In the genomic region with DNA sequence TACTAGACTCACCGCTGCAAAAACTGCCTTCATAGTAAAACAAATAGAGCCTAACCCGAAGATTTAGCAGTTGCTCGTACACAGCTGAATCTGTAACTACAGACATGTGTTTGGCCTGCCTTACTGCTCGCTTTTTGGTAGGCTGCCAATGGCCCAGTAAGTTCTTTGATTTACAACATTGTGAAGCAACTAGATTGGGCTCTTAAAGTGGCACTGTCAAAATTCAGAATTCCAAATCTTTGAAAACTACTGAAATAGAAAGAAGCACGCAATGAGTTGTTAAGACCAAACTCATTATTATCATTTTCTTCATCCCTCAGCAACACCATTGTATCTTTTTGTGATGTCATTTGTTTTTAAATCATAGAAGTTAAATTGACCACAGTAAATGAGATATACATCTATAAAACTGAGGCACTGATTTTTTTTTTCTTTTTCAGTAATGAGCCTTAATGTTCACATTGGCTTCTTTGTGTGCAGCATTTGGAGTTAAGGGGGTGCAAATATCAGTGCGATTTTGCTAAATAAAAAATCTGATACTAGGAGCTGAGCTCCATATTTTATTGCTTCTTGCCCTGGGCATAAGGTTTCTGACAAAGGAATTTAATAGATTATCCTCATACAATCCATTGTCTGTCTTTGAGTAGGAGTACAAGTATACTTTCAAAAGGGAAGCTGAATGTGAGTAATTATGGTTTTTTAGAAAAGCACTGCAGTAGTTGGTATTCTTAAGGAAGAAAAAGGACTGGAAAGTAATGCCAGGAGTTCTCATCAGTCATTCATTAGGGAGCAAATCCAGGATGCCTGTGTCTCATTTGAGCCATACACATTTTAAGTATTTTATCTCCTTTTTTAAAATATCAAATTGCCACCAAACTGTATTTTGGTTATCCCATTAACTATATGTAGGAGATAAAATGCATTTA, we compare ENCODE assay signal across 9 cellular contexts.
A peak's percentile ranks its signal among the peaks of the same experiment; 100 is the strongest.
DNase-seq lines count a peak whose midpoint lies in the region; ATAC-seq, FAIRE-seq and TF ChIP-seq lines count a peak whose summit lies in the region.
"Had no signal": no experiment of that assay in that cellular context is flagged by ENCODE, and none has a peak within 500 bp of the region (broad histone marks: within the 10 kb centered on the region; RNA-seq: fewer than 3 reads in every experiment).

No MANE protein-coding gene starts in this region.

- H3K4me1 ChIP-seq in fibroblast of lung (ENCODE audit: control insufficient read depth, extremely low read depth, insufficient read depth, low read length) = peaks cover 20% of the 10 kb centered on the region
- peaks cover 22 to 51% (median 42%) of the 10 kb centered on the region in 3 donors for H3K4me1 ChIP-seq in pancreas

- H4K20me1 ChIP-seq in fibroblast of lung (ENCODE audit: control insufficient read depth, extremely low read depth, insufficient read depth, low read length) = no peaks in the 10 kb centered on the region

- DNase-seq in NCI-H510A treated with DMSO at 0.1 percent for 48 hours (lab: John Stamatoyannopoulos, UW) (peak; percentile 94), fibroblast of lung (ENCODE audit: low read depth in 2 of 2) (peak; percentile 93 to 97), pancreas (peak; percentile 65 to 88 (median 84)), HPDE6-E6E7 (ENCODE audit: extremely low spot score) (no peak)
- no peak for DNase-seq in stimulated activated CD4-positive, alpha-beta T cell treated with anti-CD3 and anti-CD28 coated beads, Interleukin-12 subunit alpha, Interleukin-12 subunit beta, amount 100 ng/mL, for 4 hours
- DNase-seq in central memory CD4-positive, alpha-beta T cell = no peak
- DNase-seq in stimulated activated naive CD8-positive, alpha-beta T cell treated with anti-CD3 and anti-CD28 coated beads, Interleukin-15, Interleukin-2, amounts not matched to agents 100 U/mL and 50 U/mL, for 24 hours = no peak

- no peaks in the 10 kb centered on the region for H3K9me3 ChIP-seq in fibroblast of lung (ENCODE audit: control insufficient read depth, insufficient read depth, low read depth, low read length)
- H3K9me3 ChIP-seq in pancreas = no peaks in the 10 kb centered on the region

- H3K4me3 ChIP-seq in fibroblast of lung (replicated peaks in 1 of 4; ENCODE audit: control extremely low read depth in 1 of 4, insufficient read depth in 1 of 4, low read depth in 3 of 4, low read length in 4 of 4) (peak overlapping the region in 1 of 4 experiments; percentile 5), pancreas (peak overlapping the region in 1 of 4 donors; percentile 4)

- WGBS in pancreas, 2 donors = 14% methylated on average over 6 of the region's 6 CpGs

- peak overlapping the region; percentile 61 for H3K27ac ChIP-seq in C4-2B
- H3K27ac ChIP-seq in fibroblast of lung (ENCODE audit: insufficient read depth, low read length) = peak overlapping the region; percentile 73
- peak overlapping the region; percentile 45 to 78 (median 62) for H3K27ac ChIP-seq in pancreas

- H3K36me3 ChIP-seq in fibroblast of lung (ENCODE audit: control insufficient read depth, insufficient read depth, low read length) = peaks cover 1% of the 10 kb centered on the region
- H3K36me3 ChIP-seq in pancreas = no peaks in the 10 kb centered on the region

- no peaks in the 10 kb centered on the region for H3K79me2 ChIP-seq in fibroblast of lung (ENCODE audit: control insufficient read depth, insufficient read depth, low read length)

- intact Hi-C loops in pancreas (cut with DNase I) = no loop called here

- no peak for TF ChIP-seq CTCF in C4-2B (conservative IDR thresholded peaks at IDR 0.05)
- no peak for TF ChIP-seq CTCF in fibroblast of lung (conservative IDR thresholded peaks at IDR 0.05 in 1 of 2, IDR thresholded peaks at IDR 0.05 in 1 of 2; ENCODE audit: low read depth in 1 of 2, low read length in 2 of 2)
- TF ChIP-seq CTCF in pancreas (IDR thresholded peaks at IDR 0.05) = no peak

- peak; percentile 93 for FAIRE-seq in pancreas (lab: Jason Lieb, UNC)
- FAIRE-seq: GM18507 had no signal

- no peak overlapping the region for H3K9ac ChIP-seq in fibroblast of lung (ENCODE audit: insufficient read depth, low read length)

- H3K4me2 ChIP-seq in fibroblast of lung (ENCODE audit: extremely low read depth, insufficient read depth, low read length) = peak overlapping the region; percentile 67

- H2AFZ ChIP-seq in fibroblast of lung (ENCODE audit: low read length) = no peak overlapping the region

- peak; percentile 72 to 87 (median 83) for ATAC-seq in pancreas
- ATAC-seq in stimulated activated naive CD8-positive, alpha-beta T cell treated with anti-CD3 and anti-CD28 coated beads, Interleukin-15, Interleukin-2, amounts not matched to agents 100 U/mL and 50 U/mL, for 24 hours = no peak

- H3K27me3 ChIP-seq in fibroblast of lung (ENCODE audit: control insufficient read depth, insufficient read depth, low read length) = no peaks in the 10 kb centered on the region
- no peaks in the 10 kb centered on the region for H3K27me3 ChIP-seq in pancreas

Comparison
In these comparisons a context has a peak if more than half of its experiments do, and no peak if none do; other contexts are left out.
1. DNase-seq: peak in NCI-H510A treated with DMSO at 0.1 percent for 48 hours (single experiment), fibroblast of lung (2 of 2) and pancreas (6 of 6); none in stimulated activated CD4-positive, alpha-beta T cell treated with anti-CD3 and anti-CD28 coated beads, Interleukin-12 subunit alpha, Interleukin-12 subunit beta, amount 100 ng/mL, for 4 hours (single experiment), HPDE6-E6E7 (single experiment), central memory CD4-positive, alpha-beta T cell (single experiment) and stimulated activated naive CD8-positive, alpha-beta T cell treated with anti-CD3 and anti-CD28 coated beads, Interleukin-15, Interleukin-2, amounts not matched to agents 100 U/mL and 50 U/mL, for 24 hours (single experiment).
2. Peak in every context shown above with its lines, with median percentiles within 50 percentile points of each other: H3K27ac ChIP-seq.